13 cellular contexts compared by ENCODE assay signal in genomic region chr19:10764340-10764894, GRCh38. TPM values are rescaled to one million over a fixed set of nuclear protein-coding genes. Genes with fewer than 3 reads are reported as not detected.
DNase-seq lines count a peak whose midpoint lies in the region; ATAC-seq, FAIRE-seq and TF ChIP-seq lines count a peak whose summit lies in the region.
"Had no signal": no experiment of that assay in that cellular context is flagged by ENCODE, and none has a peak within 500 bp of the region (broad histone marks: within the 10 kb centered on the region; RNA-seq: fewer than 3 reads in every experiment).

No MANE protein-coding gene starts in this region.

- WGBS in heart left ventricle, 4 donors = 70 to 83% (median 75%) methylated on average over 9 of the region's 9 CpGs
- WGBS in HepG2 (ENCODE audit: low lambda C conversion rate) = 34% methylated on average over 5 of the region's 9 CpGs

- H3K4me1 Mint-ChIP-seq in activated CD4-positive, alpha-beta memory T cell treated with anti-CD3 and anti-CD28 coated beads, Interleukin-2, amount 10 ng/mL, durations not matched to agents 7 days and 5 days = peaks cover 81% of the 10 kb centered on the region

- no peak for TF ChIP-seq CTCF in heart left ventricle (IDR thresholded peaks at IDR 0.05)
- peak; percentile 19; the same call in 1 of the 2 replicates for TF ChIP-seq CTCF in HepG2 (CRISPR knock-in tag; IDR thresholded peaks at IDR 0.05)

- no peaks in the 10 kb centered on the region for H3K9me2 ChIP-seq in Karpas-422 (replicated peaks; ENCODE audit: insufficient read depth, low read length)

- TF ChIP-seq POLR2A in heart left ventricle (IDR thresholded peaks at IDR 0.05) (no peak), HepG2 (IDR thresholded peaks at IDR 0.05; ENCODE audit: insufficient read depth in 1 of 2, low read depth in 2 of 2, low read length in 2 of 2) (peak in 1 of 2 experiments; percentile 42; a peak in 1 of 4 replicates)

- H3K36me3 ChIP-seq in heart left ventricle (peaks cover 0 to 40% (median 17%) of the 10 kb centered on the region in 9 donors), HepG2 (replicated peaks in 1 of 2; ENCODE audit: control insufficient read depth in 1 of 2, insufficient read depth in 2 of 2, low read length in 2 of 2) (peaks cover 8 to 22% of the 10 kb centered on the region in 2 experiments; a peak in 3 of 5 replicates), Karpas-422 (ENCODE audit: insufficient read depth, low read length) (peaks cover 7% of the 10 kb centered on the region)

- no peaks in the 10 kb centered on the region for H3K9me3 Mint-ChIP-seq in activated CD4-positive, alpha-beta memory T cell treated with anti-CD3 and anti-CD28 coated beads, Interleukin-2, amount 10 ng/mL, durations not matched to agents 7 days and 5 days

- DNase-seq in heart left ventricle (peak in 1 of 5 donors; percentile 41), Right ventricle myocardium superior (no peak), HepG2 (ENCODE audit: low spot score) (peak; percentile 96), substantia nigra (lab: John Stamatoyannopoulos, UW) (no peak), NCI-H2171 treated with DMSO at 0.1 percent for 48 hours (lab: John Stamatoyannopoulos, UW) (no peak), Karpas-422 (no peak)
- DNase-seq in activated CD4-positive, alpha-beta memory T cell treated with anti-CD3 and anti-CD28 coated beads, Interleukin-2, amount 10 ng/mL, durations not matched to agents 7 days and 5 days = no peak
- DNase-seq: NCI-H1092, NCI-H526 treated with DMSO at 0.1 percent for 48 hours had no signal

- no peak overlapping the region for H3K4me3 Mint-ChIP-seq in activated CD4-positive, alpha-beta memory T cell treated with anti-CD3 and anti-CD28 coated beads, Interleukin-2, amount 10 ng/mL, durations not matched to agents 7 days and 5 days

- TF ChIP-seq EP300 in HepG2 (IDR thresholded peaks at IDR 0.05; ENCODE audit: low read depth in 2 of 2, low read length in 2 of 2) (peak; percentile 68 to 86; a peak in 3 of 4 replicates), HepG2 (CRISPR knock-in tag; IDR thresholded peaks at IDR 0.05; ENCODE audit: borderline replicate concordance) (peak; percentile 89)

- intact Hi-C loops in heart left ventricle (cut with DNase I) (no loop called here), Right ventricle myocardium superior (cut with DNase I) (no loop called here), HepG2 (cut with micrococcal nuclease; ENCODE audit: unreplicated experiment) (no loop called here)

- H3K4me2 ChIP-seq in HepG2 (ENCODE audit: low read depth, low read length) (peak overlapping the region; percentile 68), Karpas-422 (ENCODE audit: low read depth, low read length, poor library complexity, severe bottlenecking) (no peak overlapping the region)

- FAIRE-seq in HepG2 (lab: Jason Lieb, UNC) = peak; percentile 100
- FAIRE-seq: GM19239 had no signal

- H2AFZ ChIP-seq in HepG2 (ENCODE audit: low read length) = no peak overlapping the region
- no peak overlapping the region for H2AFZ ChIP-seq in Karpas-422 (ENCODE audit: low read length)

- H3K27me3 ChIP-seq in heart left ventricle (no peaks in the 10 kb centered on the region), HepG2 (ENCODE audit: control insufficient read depth in 1 of 2, insufficient read depth in 2 of 2, low read length in 2 of 2) (no peaks in the 10 kb centered on the region), Karpas-422 (ENCODE audit: low read length) (no peaks in the 10 kb centered on the region)

- H3K9ac ChIP-seq in HepG2 (ENCODE audit: insufficient read depth, low read depth, low read length) (peak overlapping the region; percentile 16; the same call in 1 of the 2 replicates), Karpas-422 (ENCODE audit: low read length) (no peak overlapping the region)

- peaks cover 9% of the 10 kb centered on the region; the same call in 1 of the 2 replicates for H4K20me1 ChIP-seq in HepG2 (ENCODE audit: insufficient read depth, low read length)
- peaks cover 13% of the 10 kb centered on the region for H4K20me1 ChIP-seq in Karpas-422 (ENCODE audit: insufficient read depth, low read depth, low read length)

- no TSS peak for BruUV-seq in HepG2 (replicated peaks; lab: Mats Ljungman, UMichigan)

- H3K79me2 ChIP-seq in HepG2 (ENCODE audit: insufficient read depth, low read length) = peaks cover 23% of the 10 kb centered on the region
- peaks cover 68% of the 10 kb centered on the region for H3K79me2 ChIP-seq in Karpas-422 (ENCODE audit: low read length)

- in situ Hi-C loops in HepG2 (cut with HindIII; ENCODE audit: extremely low pct_ligation_motif_present, low pct_unique_long_range_greater_than_20kb) = no loop called here

- no peak for TF ChIP-seq RAD21 in HepG2 (CRISPR knock-in tag; IDR thresholded peaks at IDR 0.05)

- H3K9me3 ChIP-seq in heart left ventricle (no peaks in the 10 kb centered on the region), HepG2 (ENCODE audit: low read length) (no peaks in the 10 kb centered on the region), Karpas-422 (ENCODE audit: low read length) (no peaks in the 10 kb centered on the region)

- H3K4me1 ChIP-seq in heart left ventricle = peaks cover 28 to 98% (median 91%) of the 10 kb centered on the region in 12 donors
- peaks cover 72% of the 10 kb centered on the region for H3K4me1 ChIP-seq in HepG2 (ENCODE audit: insufficient read depth, low read length)
- peaks cover 12% of the 10 kb centered on the region for H3K4me1 ChIP-seq in Karpas-422 (ENCODE audit: low read length)

- ATAC-seq in heart left ventricle = no peak
- no peak for ATAC-seq in Right ventricle myocardium superior (ENCODE audit: poor library complexity)
- peak; percentile 96 for ATAC-seq in HepG2
- ATAC-seq in GM21737 (IDR thresholded peaks at IDR 0.05; ENCODE audit: unreplicated experiment) = no peak
- ATAC-seq: sciatic nerve, SK-N-SH treated with all-trans-retinoic acid at 6 μM for 48 hours had no signal

- POLR2A ChIA-PET in activated CD4-positive, alpha-beta memory T cell treated with anti-CD3 and anti-CD28 coated beads, Interleukin-2, amount 10 ng/mL, durations not matched to agents 7 days and 5 days (lab: Charles Lee) = interaction anchor here (3.6 kb wide), 1 partner anchor 46 kb away, joined by 16 read pairs; the partner anchor contains the start of gene DNM2
- POLR2A ChIA-PET in HepG2 (lab: Yijun Ruan, JAX) = interaction anchor here (1.0 kb wide), 1 partner anchor 47 kb away, joined by 3 read pairs; no protein-coding TSS in a partner anchor

- H3K4me3 ChIP-seq in heart left ventricle (no peak overlapping the region), HepG2 (replicated peaks in 1 of 3; ENCODE audit: insufficient read depth in 1 of 3, low read depth in 2 of 3, low read length in 3 of 3) (peak overlapping the region in 1 of 3 experiments; percentile 50; a peak in 2 of 6 replicates), Karpas-422 (ENCODE audit: low read length) (no peak overlapping the region)

- H3K27ac Mint-ChIP-seq in activated CD4-positive, alpha-beta memory T cell treated with anti-CD3 and anti-CD28 coated beads, Interleukin-2, amount 10 ng/mL, durations not matched to agents 7 days and 5 days = peak overlapping the region; percentile 96

- H3K27ac ChIP-seq in heart left ventricle (peak overlapping the region in 9 of 12 donors; percentile 25 to 89 (median 67)), HepG2 (ENCODE audit: extremely low read length, insufficient read depth, low read length) (peak overlapping the region; percentile 57), substantia nigra (ENCODE audit: low read depth, low read length, poor library complexity, severe bottlenecking) (peak overlapping the region; percentile 75), Karpas-422 (ENCODE audit: low read length) (no peak overlapping the region)

- no peaks in the 10 kb centered on the region for H3K27me3 Mint-ChIP-seq in activated CD4-positive, alpha-beta memory T cell treated with anti-CD3 and anti-CD28 coated beads, Interleukin-2, amount 10 ng/mL, durations not matched to agents 7 days and 5 days

- peaks cover 46% of the 10 kb centered on the region for H3K36me3 Mint-ChIP-seq in activated CD4-positive, alpha-beta memory T cell treated with anti-CD3 and anti-CD28 coated beads, Interleukin-2, amount 10 ng/mL, durations not matched to agents 7 days and 5 days (ENCODE audit: low read depth)

- CTCF ChIA-PET in activated CD4-positive, alpha-beta memory T cell treated with anti-CD3 and anti-CD28 coated beads, Interleukin-2, amount 10 ng/mL, durations not matched to agents 7 days and 5 days (lab: Charles Lee) = interaction anchor here (1.1 kb wide), 1 partner anchor 372 kb away, joined by 3 read pairs; no protein-coding TSS in a partner anchor
- CTCF ChIA-PET in HepG2 (lab: Yijun Ruan, JAX; ENCODE audit: low intra/inter-chr PET ratio, low total read pairs) = no interaction called here

RNA-seq across cellular contexts. Expression of gene DNM2, which starts 46.5 kb away (rescaled TPM):
- total RNA-seq in heart left ventricle (100 to 1,000 TPM in 8 of 9 donors, 10 to 100 TPM in 1; 98.9 to 204 (median 137) TPM), Right ventricle myocardium superior (180 TPM), HepG2 (2016; rRNA removed; fragmentation: Illumina TruSeq; extraction: Trizol) (41.7 and 48.2 TPM in 2 replicates)
- polyA plus RNA-seq in heart left ventricle (100 to 1,000 TPM in 1 of 2 donors, 10 to 100 TPM in 1; 98.9 to 118 TPM), HepG2 (2011; rRNA removed) (59.8 and 67.0 TPM in 2 replicates)
- total RNA-seq in activated CD4-positive, alpha-beta memory T cell treated with anti-CD3 and anti-CD28 coated beads, Interleukin-2, amount 10 ng/mL, durations not matched to agents 7 days and 5 days = 100 to 1,000 TPM; 277 to 288 TPM
- 19.9 and 21.9 TPM in 2 replicates for total RNA-seq in HepG2 (2016; cell fraction: cytosol; rRNA removed; fragmentation: Illumina TruSeq; extraction: Trizol; ENCODE audit: low read depth)
- 37.7 and 40.5 TPM in 2 replicates for total RNA-seq in HepG2 (2016; cell fraction: insoluble cytoplasmic fraction; rRNA removed; fragmentation: Illumina TruSeq; extraction: Trizol)
- total RNA-seq in HepG2 (2016; cell fraction: membrane; rRNA removed; fragmentation: Illumina TruSeq; extraction: Trizol) = 29.4 and 31.2 TPM in 2 replicates
- 56.9 and 61.6 TPM in 2 replicates for total RNA-seq in HepG2 (2016; cell fraction: nucleus; rRNA removed; fragmentation: Illumina TruSeq; extraction: Trizol)
- 29.1 and 41.0 TPM in 2 replicates for polyA plus RNA-seq in HepG2 (2011; cell fraction: cytosol; rRNA removed)
- polyA plus RNA-seq in HepG2 (2011; cell fraction: nucleus; rRNA removed) = 155 and 203 TPM in 2 replicates
- polyA plus RNA-seq in HepG2 (2012) = 44.2 and 57.9 TPM in 2 replicates
- 8.6 and 9.0 TPM in 2 replicates for polyA plus RNA-seq in HepG2 (2016; cell fraction: cytosol; fragmentation: Illumina TruSeq; extraction: Trizol; ENCODE audit: low read depth)
- 39.4 and 48.6 TPM in 2 replicates for polyA plus RNA-seq in HepG2 (2016; cell fraction: insoluble cytoplasmic fraction; fragmentation: Illumina TruSeq; extraction: Trizol; ENCODE audit: low read depth)
- polyA plus RNA-seq in HepG2 (2016; cell fraction: membrane; fragmentation: Illumina TruSeq; extraction: Trizol; ENCODE audit: low read depth) = 18.1 and 20.6 TPM in 2 replicates
- polyA plus RNA-seq in HepG2 (2016; cell fraction: nucleus; fragmentation: Illumina TruSeq; extraction: Trizol; ENCODE audit: insufficient read depth, low read depth) = 87.0 and 94.1 TPM in 2 replicates
- 200 and 264 TPM in 2 replicates for polyA minus RNA-seq in HepG2 (2011; rRNA and poly(A)+ RNA removed; ENCODE audit: low replicate concordance)
- polyA minus RNA-seq in HepG2 (2011; cell fraction: cytosol; rRNA and poly(A)+ RNA removed) = 44.4 and 50.0 TPM in 2 replicates
- 143 and 162 TPM in 2 replicates for polyA minus RNA-seq in HepG2 (2011; cell fraction: nucleus; rRNA and poly(A)+ RNA removed)
- total RNA-seq in Karpas-422 (2014; rRNA removed; shearing (Covaris generic); ENCODE audit: low replicate concordance) = 91.1 and 93.7 TPM in 2 replicates
